ENCODE assay signal across 30 cellular contexts in genomic region chr12:9073077-9073476, GRCh38. TPM values are rescaled to one million over a fixed set of nuclear protein-coding genes. Genes with fewer than 3 reads are reported as not detected.
"Had no signal": no experiment of that assay in that cellular context is flagged by ENCODE, and none has a peak within 500 bp of the region (broad histone marks: within the 10 kb centered on the region; RNA-seq: fewer than 3 reads in every experiment).

No MANE protein-coding gene starts in this region.

- H3K4me1 Mint-ChIP-seq: activated CD4-positive, alpha-beta memory T cell treated with anti-CD3 and anti-CD28 coated beads, Interleukin-2, amount 10 ng/mL, durations not matched to agents 7 days and 5 days; activated CD4-positive, alpha-beta T cell treated with anti-CD3 and anti-CD28 coated beads, Interleukin-2, amount 10 ng/mL, durations not matched to agents 7 days and 5 days; activated naive CD4-positive, alpha-beta T cell treated with anti-CD3 and anti-CD28 coated beads, Interleukin-2, amount 10 ng/mL, durations not matched to agents 7 days and 5 days; activated naive CD8-positive, alpha-beta T cell treated with anti-CD3 and anti-CD28 coated beads for 36 hours; T-cell had no signal

- H3K27ac ChIP-seq: brain microvascular endothelial cell, cardiac muscle cell, KMS-11, Peyer's patch, RWPE1 had no signal

- H3K4me2 ChIP-seq: KMS-11 had no signal

- H3K9me3 ChIP-seq: MG63, Peyer's patch had no signal

- H3K4me1 ChIP-seq: Peyer's patch had no signal

- H3K36me3 Mint-ChIP-seq: activated naive CD4-positive, alpha-beta T cell treated with anti-CD3 and anti-CD28 coated beads, Interleukin-2, amount 10 ng/mL, durations not matched to agents 7 days and 5 days; activated naive CD8-positive, alpha-beta T cell treated with anti-CD3 and anti-CD28 coated beads for 36 hours had no signal

- H3K9ac ChIP-seq: KMS-11 had no signal

- DNase-seq: activated CD4-positive, alpha-beta memory T cell treated with anti-CD3 and anti-CD28 coated beads, Interleukin-2, amount 10 ng/mL, durations not matched to agents 7 days and 5 days; activated CD4-positive, alpha-beta T cell treated with anti-CD3 and anti-CD28 coated beads, Interleukin-2, amount 10 ng/mL, durations not matched to agents 7 days and 5 days; activated CD4-positive, CD25-positive, alpha-beta regulatory T cell; activated gamma-delta T cell treated with Interleukin-2 at 50 U/mL for 16 hours; activated naive CD4-positive, alpha-beta T cell treated with anti-CD3 and anti-CD28 coated beads, Interleukin-2, amount 10 ng/mL, durations not matched to agents 7 days and 5 days; activated naive CD8-positive, alpha-beta T cell treated with anti-CD3 and anti-CD28 coated beads for 36 hours; activated T-cell treated with anti-CD3 and anti-CD28 coated beads for 4 hours; activated T-cell treated with anti-CD3 and anti-CD28 coated beads, Interleukin-2, amount 50 U/mL, for 72 hours; brain microvascular endothelial cell; MG63; MV-4-11; NCI-H1092 treated with DMSO at 0.1 percent for 48 hours; NCI-H1417 treated with DMSO at 0.1 percent for 48 hours; NCI-H1694; NCI-H2029; NCI-H2107; NCI-H510A treated with DMSO at 0.1 percent for 48 hours; NCI-H69; NK-92 treated with Interleukin-12 subunit alpha and Interleukin-12 subunit beta, amount 100 ng/mL, for 24 hours; Peyer's patch; SHP77 treated with DMSO at 0.1 percent for 48 hours; T-cell; T-helper 2 cell; T1000 had no signal

- FAIRE-seq: TTC549 had no signal

- H3K4me3 Mint-ChIP-seq: activated CD4-positive, alpha-beta memory T cell treated with anti-CD3 and anti-CD28 coated beads, Interleukin-2, amount 10 ng/mL, durations not matched to agents 7 days and 5 days; activated CD4-positive, alpha-beta T cell treated with anti-CD3 and anti-CD28 coated beads, Interleukin-2, amount 10 ng/mL, durations not matched to agents 7 days and 5 days; activated naive CD4-positive, alpha-beta T cell treated with anti-CD3 and anti-CD28 coated beads, Interleukin-2, amount 10 ng/mL, durations not matched to agents 7 days and 5 days; activated naive CD8-positive, alpha-beta T cell treated with anti-CD3 and anti-CD28 coated beads for 36 hours; activated T-cell treated with anti-CD3 and anti-CD28 coated beads, Interleukin-2, amount 50 U/mL, for 72 hours; T-cell had no signal

- H3K9me3 Mint-ChIP-seq: activated CD4-positive, alpha-beta memory T cell treated with anti-CD3 and anti-CD28 coated beads, Interleukin-2, amount 10 ng/mL, durations not matched to agents 7 days and 5 days; activated CD4-positive, alpha-beta T cell treated with anti-CD3 and anti-CD28 coated beads, Interleukin-2, amount 10 ng/mL, durations not matched to agents 7 days and 5 days; activated naive CD4-positive, alpha-beta T cell treated with anti-CD3 and anti-CD28 coated beads, Interleukin-2, amount 10 ng/mL, durations not matched to agents 7 days and 5 days; activated naive CD8-positive, alpha-beta T cell treated with anti-CD3 and anti-CD28 coated beads for 36 hours; activated T-helper 2 cell treated with anti-CD3 and anti-CD28 coated beads, Interferon-gamma antibody, Interleukin-2, Interleukin-4, amounts not matched to agents 10 μg/mL and 5 μg/mL and 100 μg/mL, durations not matched to agents 14 hours and 24 hours and 36 hours; T-cell had no signal

- H3K4me3 ChIP-seq: cardiac muscle cell, MG63, Peyer's patch had no signal

- H3K27ac Mint-ChIP-seq: activated CD4-positive, alpha-beta memory T cell treated with anti-CD3 and anti-CD28 coated beads, Interleukin-2, amount 10 ng/mL, durations not matched to agents 7 days and 5 days; activated CD4-positive, alpha-beta T cell treated with anti-CD3 and anti-CD28 coated beads, Interleukin-2, amount 10 ng/mL, durations not matched to agents 7 days and 5 days; activated naive CD4-positive, alpha-beta T cell treated with anti-CD3 and anti-CD28 coated beads, Interleukin-2, amount 10 ng/mL, durations not matched to agents 7 days and 5 days; activated naive CD8-positive, alpha-beta T cell treated with anti-CD3 and anti-CD28 coated beads for 36 hours; activated T-cell treated with anti-CD3 and anti-CD28 coated beads, Interleukin-2, amount 50 U/mL, for 72 hours; activated T-helper 2 cell treated with anti-CD3 and anti-CD28 coated beads, Interferon-gamma antibody, Interleukin-2, Interleukin-4, amounts not matched to agents 10 μg/mL and 5 μg/mL and 100 μg/mL, durations not matched to agents 14 hours and 24 hours and 36 hours; T-cell had no signal

- ATAC-seq: activated T-cell treated with anti-CD3 and anti-CD28 coated beads, Interleukin-2, amount 50 U/mL, for 72 hours; T-cell had no signal

- H3K27me3 ChIP-seq: brain microvascular endothelial cell, cardiac muscle cell, MG63, Peyer's patch had no signal

- H3K27me3 Mint-ChIP-seq: activated CD4-positive, alpha-beta memory T cell treated with anti-CD3 and anti-CD28 coated beads, Interleukin-2, amount 10 ng/mL, durations not matched to agents 7 days and 5 days had no signal

- H3K36me3 ChIP-seq: brain microvascular endothelial cell, cardiac muscle cell, MG63 had no signal

RNA-seq across cellular contexts. Expression of gene A2M, which starts 42.6 kb away (rescaled TPM):
- total RNA-seq: activated CD4-positive, alpha-beta memory T cell treated with anti-CD3 and anti-CD28 coated beads, Interleukin-2, amount 10 ng/mL, durations not matched to agents 7 days and 5 days; activated CD4-positive, alpha-beta T cell treated with anti-CD3 and anti-CD28 coated beads, Interleukin-2, amount 10 ng/mL, durations not matched to agents 7 days and 5 days; activated CD8-positive, alpha-beta memory T cell treated with anti-CD3 and anti-CD28 coated beads for 36 hours; activated naive CD8-positive, alpha-beta T cell treated with anti-CD3 and anti-CD28 coated beads for 36 hours; activated T-helper 2 cell treated with anti-CD3 and anti-CD28 coated beads, Interferon-gamma antibody, Interleukin-2, Interleukin-4, amounts not matched to agents 10 μg/mL and 5 μg/mL and 100 μg/mL, durations not matched to agents 14 hours and 24 hours and 36 hours had no signal
